Comparison of ENCODE assay signal across 9 cellular contexts in the genomic region with DNA sequence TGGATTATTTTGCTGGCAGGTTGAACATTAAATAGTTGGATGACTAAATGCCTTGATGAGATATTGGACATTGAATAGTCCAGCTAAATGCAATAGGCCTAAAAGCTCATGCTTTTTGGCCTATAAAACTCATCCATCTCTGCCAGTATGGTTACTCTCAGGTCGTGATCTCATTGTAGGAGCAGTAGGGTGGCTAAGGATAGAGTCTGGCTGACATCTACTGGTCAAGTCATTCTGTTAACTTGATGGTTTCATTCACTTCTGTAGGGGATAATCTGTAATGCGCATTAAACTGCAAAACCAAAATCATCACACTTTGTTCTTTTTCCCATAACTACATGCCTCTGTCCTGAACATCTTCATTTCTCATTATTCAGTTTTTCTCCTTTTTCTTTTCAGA.
DNase-seq lines count a peak whose midpoint lies in the region; ATAC-seq and TF ChIP-seq lines count a peak whose summit lies in the region.
"Had no signal": no experiment of that assay in that cellular context is flagged by ENCODE, and none has a peak within 500 bp of the region (broad histone marks: within the 10 kb centered on the region; RNA-seq: fewer than 3 reads in every experiment).

No MANE protein-coding gene starts in this region.

- no peak overlapping the region for H3K4me3 ChIP-seq in A673 (ENCODE audit: low read depth, low read length, poor library complexity, severe bottlenecking)

- H3K23ac ChIP-seq in H9 (ENCODE audit: insufficient read length, low read depth, low read length), result no peak overlapping the region

- H3K27me3 ChIP-seq in A673 (replicated peaks; ENCODE audit: insufficient read depth, low read depth, low read length, poor library complexity) (no peaks in the 10 kb centered on the region), H9 (ENCODE audit: insufficient read depth, low read length) (no peaks in the 10 kb centered on the region)

- H3K79me2 ChIP-seq in H9 (ENCODE audit: insufficient read depth, low read length), result no peaks in the 10 kb centered on the region
- H3K79me2 ChIP-seq: parathyroid adenoma had no signal

- H3K4ac ChIP-seq in H9 (ENCODE audit: low read depth, low read length), result no peak overlapping the region

- H3K4me1 ChIP-seq in A673 (ENCODE audit: insufficient read depth, low read length, poor library complexity, severe bottlenecking), result no peaks in the 10 kb centered on the region
- no peaks in the 10 kb centered on the region for H3K4me1 ChIP-seq in H9 (ENCODE audit: insufficient read depth, low read length)
- H3K4me1 ChIP-seq: parathyroid adenoma had no signal

- no peak overlapping the region for H4K91ac ChIP-seq in H9 (ENCODE audit: insufficient read length, low read depth, low read length)

- H3K27ac ChIP-seq in A673 (ENCODE audit: low read depth, low read length, poor library complexity, severe bottlenecking) (no peak overlapping the region), H9 (ENCODE audit: insufficient read length, low read depth, low read length) (no peak overlapping the region)
- H3K27ac ChIP-seq: parathyroid adenoma had no signal

- H3K9me3 ChIP-seq in A673 (ENCODE audit: low read depth, low read length, poor library complexity, severe bottlenecking), result no peaks in the 10 kb centered on the region
- no peaks in the 10 kb centered on the region for H3K9me3 ChIP-seq in H9 (ENCODE audit: control insufficient read depth, low read depth, low read length)

- intact Hi-C loops in A673 (cut with micrococcal nuclease; ENCODE audit: unreplicated experiment), result loop anchor here (2.0 kb wide), 2 partner anchors 440 to 480 kb away; a partner anchor contains a TSS
- intact Hi-C loops in activated T-helper 1 cell treated with anti-CD3 and anti-CD28 coated beads, Interleukin-12 subunit alpha, Interleukin-12 subunit beta, Interleukin-2, Interleukin-4 antibody, amounts not matched to agents 30 ng/mL and 10 ng/mL and 1 ng/mL, durations not matched to agents 14 hours and 24 hours and 36 hours (cut with micrococcal nuclease), result loop anchor here (5.0 kb wide), 1 partner anchor 542 kb away; no protein-coding TSS in a partner anchor

- no peak overlapping the region for H2BK12ac ChIP-seq in H9 (ENCODE audit: insufficient read length, low read depth, low read length)

- no peak overlapping the region for H2BK20ac ChIP-seq in H9 (ENCODE audit: low read depth, low read length, poor library complexity, severe bottlenecking)

- H3K23me2 ChIP-seq in H9 (ENCODE audit: insufficient read length, low read depth, low read length, poor library complexity, severe bottlenecking), result no peaks in the 10 kb centered on the region

- H3K4me1 Mint-ChIP-seq in H9, result no peaks in the 10 kb centered on the region
- H3K4me1 Mint-ChIP-seq in activated T-helper 1 cell treated with anti-CD3 and anti-CD28 coated beads, Interleukin-12 subunit alpha, Interleukin-12 subunit beta, Interleukin-2, Interleukin-4 antibody, amounts not matched to agents 30 ng/mL and 10 ng/mL and 1 ng/mL, durations not matched to agents 14 hours and 24 hours and 36 hours (ENCODE audit: low read depth), result no peaks in the 10 kb centered on the region
- no peaks in the 10 kb centered on the region for H3K4me1 Mint-ChIP-seq in stimulated activated naive B cell treated with anti-CD40 and anti-IgM and Interleukin-4, amounts not matched to agents 10 μg/mL and 1 μg/mL and 100 μg/mL, for 72 hours

- no peak overlapping the region for H3K9ac ChIP-seq in H9 (ENCODE audit: extremely low read depth, insufficient read length, low read length)
- H3K9ac ChIP-seq: parathyroid adenoma had no signal

- DNase-seq in A673 (ENCODE audit: low spot score) (peak; percentile 71), H9 (no peak), RPMI7951 (ENCODE audit: low read depth) (peak; percentile 25), foreskin melanocyte (peak; percentile 24)
- no peak for DNase-seq in activated T-helper 1 cell treated with anti-CD3 and anti-CD28 coated beads, Interleukin-12 subunit alpha, Interleukin-12 subunit beta, Interleukin-2, Interleukin-4 antibody, amounts not matched to agents 30 ng/mL and 10 ng/mL and 1 ng/mL, durations not matched to agents 14 hours and 24 hours and 36 hours (ENCODE audit: low spot score)
- no peak for DNase-seq in stimulated activated naive B cell treated with anti-CD40 and anti-IgM and Interleukin-4, amounts not matched to agents 10 μg/mL and 1 μg/mL and 100 μg/mL, for 72 hours

- H2AK5ac ChIP-seq in H9 (ENCODE audit: insufficient read length, low read length), result no peak overlapping the region

- no peak overlapping the region for H3K27ac Mint-ChIP-seq in H9
- H3K27ac Mint-ChIP-seq in activated T-helper 1 cell treated with anti-CD3 and anti-CD28 coated beads, Interleukin-12 subunit alpha, Interleukin-12 subunit beta, Interleukin-2, Interleukin-4 antibody, amounts not matched to agents 30 ng/mL and 10 ng/mL and 1 ng/mL, durations not matched to agents 14 hours and 24 hours and 36 hours, result no peak overlapping the region
- no peak overlapping the region for H3K27ac Mint-ChIP-seq in stimulated activated naive B cell treated with anti-CD40 and anti-IgM and Interleukin-4, amounts not matched to agents 10 μg/mL and 1 μg/mL and 100 μg/mL, for 72 hours

- no peak overlapping the region for H3K18ac ChIP-seq in H9 (ENCODE audit: insufficient read length, low read depth, low read length)

- no peaks in the 10 kb centered on the region for H3K36me3 ChIP-seq in A673 (ENCODE audit: insufficient read depth, low read length, poor library complexity, severe bottlenecking)

- no peaks in the 10 kb centered on the region for H3K9me3 Mint-ChIP-seq in H9
- no peaks in the 10 kb centered on the region for H3K9me3 Mint-ChIP-seq in activated T-helper 1 cell treated with anti-CD3 and anti-CD28 coated beads, Interleukin-12 subunit alpha, Interleukin-12 subunit beta, Interleukin-2, Interleukin-4 antibody, amounts not matched to agents 30 ng/mL and 10 ng/mL and 1 ng/mL, durations not matched to agents 14 hours and 24 hours and 36 hours
- no peaks in the 10 kb centered on the region for H3K9me3 Mint-ChIP-seq in stimulated activated naive B cell treated with anti-CD40 and anti-IgM and Interleukin-4, amounts not matched to agents 10 μg/mL and 1 μg/mL and 100 μg/mL, for 72 hours

- ATAC-seq in stimulated activated naive B cell treated with anti-CD40 and anti-IgM and Interleukin-4, amounts not matched to agents 10 μg/mL and 1 μg/mL and 100 μg/mL, for 72 hours (replicated peaks), result no peak
- no peak for ATAC-seq in HG02884 (IDR thresholded peaks at IDR 0.05; ENCODE audit: unreplicated experiment)
- no peak for ATAC-seq in GM19328 (IDR thresholded peaks at IDR 0.05; ENCODE audit: unreplicated experiment)

- H2AFZ ChIP-seq in H9 (ENCODE audit: low read length), result no peak overlapping the region
- H2AFZ ChIP-seq: parathyroid adenoma had no signal

- H2BK120ac ChIP-seq in H9 (ENCODE audit: low read depth, low read length, poor library complexity, severe bottlenecking), result no peak overlapping the region

- no peak overlapping the region for H4K8ac ChIP-seq in H9 (replicated peaks; ENCODE audit: insufficient read length, low read depth, low read length)

- POLR2A ChIA-PET in A673 (lab: Charles Lee; ENCODE audit: low non-redundant PET), result no interaction called here

- no peaks in the 10 kb centered on the region for H4K20me1 ChIP-seq in H9 (ENCODE audit: control insufficient read depth, insufficient read depth, insufficient read length)

- H3K27me3 Mint-ChIP-seq in H9 (ENCODE audit: low read depth), result no peaks in the 10 kb centered on the region
- no peaks in the 10 kb centered on the region for H3K27me3 Mint-ChIP-seq in activated T-helper 1 cell treated with anti-CD3 and anti-CD28 coated beads, Interleukin-12 subunit alpha, Interleukin-12 subunit beta, Interleukin-2, Interleukin-4 antibody, amounts not matched to agents 30 ng/mL and 10 ng/mL and 1 ng/mL, durations not matched to agents 14 hours and 24 hours and 36 hours (ENCODE audit: insufficient read depth)
- no peaks in the 10 kb centered on the region for H3K27me3 Mint-ChIP-seq in stimulated activated naive B cell treated with anti-CD40 and anti-IgM and Interleukin-4, amounts not matched to agents 10 μg/mL and 1 μg/mL and 100 μg/mL, for 72 hours

- H4K5ac ChIP-seq in H9 (ENCODE audit: insufficient read length, low read depth, low read length), result no peak overlapping the region

- no TSS peak for BruUV-seq in A673 (replicated peaks; lab: Mats Ljungman, UMichigan)

- WGBS in H9 (ENCODE audit: extremely low coverage, insufficient read length, low lambda C conversion rate), result no CpG with 5 or more reads among the region's 2 CpGs

- no peak overlapping the region for H2BK15ac ChIP-seq in H9 (ENCODE audit: low read depth, low read length)

- H3K79me1 ChIP-seq in H9 (ENCODE audit: insufficient read depth, low read depth, low read length, poor library complexity, severe bottlenecking), result no peaks in the 10 kb centered on the region

- TF ChIP-seq CTCF in A673 (conservative IDR thresholded peaks at IDR 0.05; ENCODE audit: low read depth, low read length), result peak; percentile 60
- peak; percentile 63 for TF ChIP-seq CTCF in H9 (conservative IDR thresholded peaks at IDR 0.05)

- H3K56ac ChIP-seq in H9 (ENCODE audit: insufficient read length, low read depth, low read length), result no peak overlapping the region

- H3K14ac ChIP-seq in H9 (ENCODE audit: insufficient read depth, low read length), result no peak overlapping the region

- no peak overlapping the region for H3K4me2 ChIP-seq in H9 (ENCODE audit: insufficient read depth, insufficient read length, low read length)

- H3T11ph ChIP-seq in H9 (ENCODE audit: low read length), result no peak overlapping the region

- no peak overlapping the region for H3K4me3 Mint-ChIP-seq in H9
- no peak overlapping the region for H3K4me3 Mint-ChIP-seq in activated T-helper 1 cell treated with anti-CD3 and anti-CD28 coated beads, Interleukin-12 subunit alpha, Interleukin-12 subunit beta, Interleukin-2, Interleukin-4 antibody, amounts not matched to agents 30 ng/mL and 10 ng/mL and 1 ng/mL, durations not matched to agents 14 hours and 24 hours and 36 hours
- no peak overlapping the region for H3K4me3 Mint-ChIP-seq in stimulated activated naive B cell treated with anti-CD40 and anti-IgM and Interleukin-4, amounts not matched to agents 10 μg/mL and 1 μg/mL and 100 μg/mL, for 72 hours

- CTCF ChIA-PET in A673 (lab: Charles Lee), result interaction anchor here (0.5 to 1.2 kb wide), 5 partner anchors 59 to 708 kb away, joined by 3 to 5 read pairs (median 3); no protein-coding TSS in a partner anchor

- H3K36me3 Mint-ChIP-seq in H9 (ENCODE audit: insufficient read depth in 1 of 3, low read depth in 3 of 3), result no peaks in the 10 kb centered on the region
- H3K36me3 Mint-ChIP-seq in activated T-helper 1 cell treated with anti-CD3 and anti-CD28 coated beads, Interleukin-12 subunit alpha, Interleukin-12 subunit beta, Interleukin-2, Interleukin-4 antibody, amounts not matched to agents 30 ng/mL and 10 ng/mL and 1 ng/mL, durations not matched to agents 14 hours and 24 hours and 36 hours (ENCODE audit: low read depth), result no peaks in the 10 kb centered on the region
- H3K36me3 Mint-ChIP-seq in stimulated activated naive B cell treated with anti-CD40 and anti-IgM and Interleukin-4, amounts not matched to agents 10 μg/mL and 1 μg/mL and 100 μg/mL, for 72 hours, result no peaks in the 10 kb centered on the region

- H2BK5ac ChIP-seq in H9 (ENCODE audit: insufficient read length, low read length), result no peak overlapping the region

Comparison
In these comparisons a context has a peak if more than half of its experiments do, and no peak if none do; other contexts are left out.
1. DNase-seq: peak in A673 (single experiment), RPMI7951 (single experiment) and foreskin melanocyte (single experiment); none in H9 (single experiment), activated T-helper 1 cell treated with anti-CD3 and anti-CD28 coated beads, Interleukin-12 subunit alpha, Interleukin-12 subunit beta, Interleukin-2, Interleukin-4 antibody, amounts not matched to agents 30 ng/mL and 10 ng/mL and 1 ng/mL, durations not matched to agents 14 hours and 24 hours and 36 hours (single experiment) and stimulated activated naive B cell treated with anti-CD40 and anti-IgM and Interleukin-4, amounts not matched to agents 10 μg/mL and 1 μg/mL and 100 μg/mL, for 72 hours (single experiment).